In genomic region chr3:17742092-17742836, GRCh38 we compare ENCODE assay signal across 1 cellular context.
A peak's percentile ranks its signal among the peaks of the same experiment; 100 is the strongest.
TF ChIP-seq lines count a peak whose summit lies in the region.

TSS of gene TBC1D5 (minus strand) at chr3:17742631. CDS start at chr3:17508570, 234,061 bp downstream.

TF ChIP-seq in HepG2, 621 proteins besides CTCF, POLR2A, EP300 and RAD21 (continued from another document and continues in another):
- peak; percentile 96 for TF ChIP-seq RBM39 (IDR thresholded peaks at IDR 0.05; ENCODE audit: low read depth, low read length, poor library complexity, severe bottlenecking)
- peak; percentile 82 for TF ChIP-seq NAIF1 (CRISPR knock-in tag; IDR thresholded peaks at IDR 0.05; ENCODE audit: borderline replicate concordance)
- TF ChIP-seq ARNTL (CRISPR knock-in tag; IDR thresholded peaks at IDR 0.05), result peak; percentile 95
- peak; percentile 57; the same call in 1 of the 2 replicates for TF ChIP-seq EEA1 (CRISPR knock-in tag; IDR thresholded peaks at IDR 0.05; ENCODE audit: borderline replicate concordance)
- TF ChIP-seq GABPA (IDR thresholded peaks at IDR 0.05; ENCODE audit: low read depth, low read length), result 0 out of 2 replicates have a peak, but pooled peaks have one; percentile 27
- TF ChIP-seq GABPA (CRISPR knock-in tag; IDR thresholded peaks at IDR 0.05; ENCODE audit: low read depth), result no peak
- TF ChIP-seq ZNF766 (CRISPR knock-in tag; IDR thresholded peaks at IDR 0.05; ENCODE audit: borderline replicate concordance), result peak; percentile 29; the same call in 1 of the 2 replicates
- TF ChIP-seq MXD3 (CRISPR knock-in tag; IDR thresholded peaks at IDR 0.05), result 0 out of 2 replicates have a peak, but pooled peaks have one; percentile 52
- peak; percentile 94 for TF ChIP-seq SAFB2 (CRISPR knock-in tag; IDR thresholded peaks at IDR 0.05; ENCODE audit: borderline replicate concordance, low read depth)
- no peak for TF ChIP-seq TCF12 (IDR thresholded peaks at IDR 0.05)
- TF ChIP-seq TCF12 (CRISPR knock-in tag; IDR thresholded peaks at IDR 0.05), result peak; percentile 76; the same call in 1 of the 2 replicates
- TF ChIP-seq PRDM10 (CRISPR knock-in tag; IDR thresholded peaks at IDR 0.05; ENCODE audit: low read depth), result no peak
- no peak for TF ChIP-seq NFE2L2 (IDR thresholded peaks at IDR 0.05; ENCODE audit: low read length)
- TF ChIP-seq ZNF644 (CRISPR knock-in tag; IDR thresholded peaks at IDR 0.05; ENCODE audit: low read depth), result no peak
- TF ChIP-seq ARID3A (IDR thresholded peaks at IDR 0.05; ENCODE audit: low read depth, low read length), result 0 out of 2 replicates have a peak, but pooled peaks have one; percentile 15
- peak; percentile 63 for TF ChIP-seq AGO1 (IDR thresholded peaks at IDR 0.05; ENCODE audit: low read depth, low read length, poor library complexity, severe bottlenecking)
- no peak for TF ChIP-seq ARNT (IDR thresholded peaks at IDR 0.05)
- TF ChIP-seq HMGA1 (CRISPR knock-in tag; conservative IDR thresholded peaks at IDR 0.05), result no peak
- peak; percentile 64 for TF ChIP-seq AHDC1 (CRISPR knock-in tag; IDR thresholded peaks at IDR 0.05; ENCODE audit: borderline replicate concordance)
- no peak for TF ChIP-seq HNF1A (IDR thresholded peaks at IDR 0.05; ENCODE audit: low read depth)
- TF ChIP-seq HNF1A (CRISPR knock-in tag; IDR thresholded peaks at IDR 0.05; ENCODE audit: borderline replicate concordance), result peak; percentile 43; the same call in 1 of the 2 replicates
- TF ChIP-seq KAT8 (CRISPR knock-in tag; IDR thresholded peaks at IDR 0.05), result peak; percentile 61
- TF ChIP-seq ZNF280D (CRISPR knock-in tag; IDR thresholded peaks at IDR 0.05), result no peak
- peak; percentile 20; the same call in 1 of the 2 replicates for TF ChIP-seq ZNF772 (CRISPR knock-in tag; IDR thresholded peaks at IDR 0.05)
- peak; percentile 52; the same call in 1 of the 2 replicates for TF ChIP-seq SMAD1 (CRISPR knock-in tag; IDR thresholded peaks at IDR 0.05; ENCODE audit: borderline replicate concordance, low read depth)
- peak; percentile 77; the same call in 1 of the 2 replicates for TF ChIP-seq ZNF598 (CRISPR knock-in tag; IDR thresholded peaks at IDR 0.05; ENCODE audit: borderline replicate concordance)
- peak; percentile 16; the same call in 1 of the 2 replicates for TF ChIP-seq CREB1 (IDR thresholded peaks at IDR 0.05)
- TF ChIP-seq CREB1 (CRISPR knock-in tag; IDR thresholded peaks at IDR 0.05), result no peak
- TF ChIP-seq HNRNPLL (IDR thresholded peaks at IDR 0.05; ENCODE audit: low read depth, low read length, poor library complexity, severe bottlenecking), result peak; percentile 76
- peak; percentile 42; the same call in 1 of the 2 replicates for TF ChIP-seq NR2C2 (CRISPR knock-in tag; IDR thresholded peaks at IDR 0.05; ENCODE audit: borderline replicate concordance)
- TF ChIP-seq DBP (CRISPR knock-in tag; IDR thresholded peaks at IDR 0.05; ENCODE audit: not compliant biosample characterization), result no peak
- peak; percentile 37; the same call in 1 of the 2 replicates for TF ChIP-seq SSRP1 (CRISPR knock-in tag; IDR thresholded peaks at IDR 0.05)
- no peak for TF ChIP-seq NR2F6 (IDR thresholded peaks at IDR 0.05)
- peak; percentile 32; the same call in 1 of the 2 replicates for TF ChIP-seq NR2F6 (CRISPR knock-in tag; IDR thresholded peaks at IDR 0.05)
- TF ChIP-seq SP1 (IDR thresholded peaks at IDR 0.05), result no peak
- peak; percentile 42 for TF ChIP-seq SP1 (CRISPR knock-in tag; IDR thresholded peaks at IDR 0.05)
- peak; percentile 41 for TF ChIP-seq YY1 (IDR thresholded peaks at IDR 0.05; ENCODE audit: insufficient read depth, insufficient replicate concordance, low read depth, low read length)
- peak; percentile 93 for TF ChIP-seq GMEB1 (CRISPR knock-in tag; IDR thresholded peaks at IDR 0.05; ENCODE audit: borderline replicate concordance)
